In genomic region chr3:118067439-118067838, GRCh38 we compare ENCODE assay signal across 3 cellular contexts.
"Had no signal": no experiment of that assay in that cellular context is flagged by ENCODE, and none has a peak within 500 bp of the region (broad histone marks: within the 10 kb centered on the region; RNA-seq: fewer than 3 reads in every experiment).

No MANE protein-coding gene starts in this region.

- DNase-seq: GDM1, GF-D8 had no signal

- ATAC-seq: GM12878 had no signal

- H3K4me3 ChIP-seq: GM12878 had no signal
